Comparison of ENCODE assay signal across 1 cellular context in the genomic region with DNA sequence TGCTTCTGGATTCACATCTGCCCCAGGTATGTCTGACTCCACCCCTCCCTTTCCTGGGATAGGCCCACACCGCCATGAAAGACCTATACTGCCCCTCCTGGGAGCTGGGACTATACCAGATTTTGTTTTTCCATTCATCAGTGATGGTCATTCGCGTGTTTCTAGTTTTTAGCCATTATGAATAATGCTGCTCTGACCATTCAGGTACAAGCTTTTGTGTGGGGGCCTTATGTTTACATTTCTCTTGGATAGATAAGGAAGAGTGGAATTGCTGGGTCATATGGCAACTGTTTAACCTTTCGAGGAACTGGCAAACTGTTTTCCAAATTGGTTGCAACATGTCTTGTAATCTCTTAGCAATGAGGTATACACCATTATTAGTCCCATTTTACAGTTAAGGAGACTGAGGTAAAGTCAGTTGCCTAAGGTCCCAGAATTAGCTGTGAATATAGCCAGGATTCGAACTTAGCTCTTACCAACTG.
TF ChIP-seq lines count a peak whose summit lies in the region.

No MANE protein-coding gene starts in this region.

TF ChIP-seq in HEK293, 187 proteins besides CTCF, POLR2A, EP300 and RAD21 (continued from another document):
- TF ChIP-seq, protein P1, sequence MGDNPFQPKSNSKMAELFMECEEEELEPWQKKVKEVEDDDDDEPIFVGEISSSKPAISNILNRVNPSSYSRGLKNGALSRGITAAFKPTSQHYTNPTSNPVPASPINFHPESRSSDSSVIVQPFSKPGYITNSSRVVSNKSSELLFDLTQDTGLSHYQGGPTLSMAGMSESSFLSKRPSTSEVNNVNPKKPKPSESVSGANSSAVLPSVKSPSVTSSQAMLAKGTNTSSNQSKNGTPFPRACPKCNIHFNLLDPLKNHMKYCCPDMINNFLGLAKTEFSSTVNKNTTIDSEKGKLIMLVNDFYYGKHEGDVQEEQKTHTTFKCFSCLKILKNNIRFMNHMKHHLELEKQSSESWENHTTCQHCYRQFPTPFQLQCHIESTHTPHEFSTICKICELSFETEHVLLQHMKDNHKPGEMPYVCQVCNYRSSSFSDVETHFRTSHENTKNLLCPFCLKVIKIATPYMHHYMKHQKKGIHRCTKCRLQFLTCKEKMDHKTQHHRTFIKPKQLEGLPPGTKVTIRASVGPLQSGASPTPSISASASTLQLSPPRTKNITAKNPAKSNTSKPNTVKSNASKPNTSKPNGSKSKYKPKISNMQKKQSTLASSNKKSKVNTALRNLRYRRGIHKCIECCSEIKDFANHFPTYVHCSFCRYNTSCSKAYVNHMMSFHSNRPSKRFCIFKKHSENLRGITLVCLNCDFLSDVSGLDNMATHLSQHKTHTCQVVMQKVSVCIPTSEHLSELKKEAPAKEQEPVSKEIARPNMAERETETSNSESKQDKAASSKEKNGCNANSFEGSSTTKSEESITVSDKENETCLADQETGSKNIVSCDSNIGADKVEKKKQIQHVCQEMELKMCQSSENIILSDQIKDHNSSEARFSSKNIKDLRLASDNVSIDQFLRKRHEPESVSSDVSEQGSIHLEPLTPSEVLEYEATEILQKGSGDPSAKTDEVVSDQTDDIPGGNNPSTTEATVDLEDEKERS (tag by site-specific recombination; IDR thresholded peaks at IDR 0.05), result no peak
- TF ChIP-seq ZFP37 (tag by site-specific recombination; IDR thresholded peaks at IDR 0.05) (no peak), ZNF140 (tag by site-specific recombination; IDR thresholded peaks at IDR 0.05) (peak; percentile 63), ZNF155 (tag by site-specific recombination; IDR thresholded peaks at IDR 0.05) (no peak), ZNF391 (tag by site-specific recombination; IDR thresholded peaks at IDR 0.05; ENCODE audit: borderline replicate concordance, low read depth) (peak; percentile 35; the same call in 1 of the 2 replicates), ZNF792 (tag by site-specific recombination; IDR thresholded peaks at IDR 0.05) (0 out of 2 replicates have a peak, but pooled peaks have one; percentile 29)
